1 cellular context compared by ENCODE assay signal in the genomic region with DNA sequence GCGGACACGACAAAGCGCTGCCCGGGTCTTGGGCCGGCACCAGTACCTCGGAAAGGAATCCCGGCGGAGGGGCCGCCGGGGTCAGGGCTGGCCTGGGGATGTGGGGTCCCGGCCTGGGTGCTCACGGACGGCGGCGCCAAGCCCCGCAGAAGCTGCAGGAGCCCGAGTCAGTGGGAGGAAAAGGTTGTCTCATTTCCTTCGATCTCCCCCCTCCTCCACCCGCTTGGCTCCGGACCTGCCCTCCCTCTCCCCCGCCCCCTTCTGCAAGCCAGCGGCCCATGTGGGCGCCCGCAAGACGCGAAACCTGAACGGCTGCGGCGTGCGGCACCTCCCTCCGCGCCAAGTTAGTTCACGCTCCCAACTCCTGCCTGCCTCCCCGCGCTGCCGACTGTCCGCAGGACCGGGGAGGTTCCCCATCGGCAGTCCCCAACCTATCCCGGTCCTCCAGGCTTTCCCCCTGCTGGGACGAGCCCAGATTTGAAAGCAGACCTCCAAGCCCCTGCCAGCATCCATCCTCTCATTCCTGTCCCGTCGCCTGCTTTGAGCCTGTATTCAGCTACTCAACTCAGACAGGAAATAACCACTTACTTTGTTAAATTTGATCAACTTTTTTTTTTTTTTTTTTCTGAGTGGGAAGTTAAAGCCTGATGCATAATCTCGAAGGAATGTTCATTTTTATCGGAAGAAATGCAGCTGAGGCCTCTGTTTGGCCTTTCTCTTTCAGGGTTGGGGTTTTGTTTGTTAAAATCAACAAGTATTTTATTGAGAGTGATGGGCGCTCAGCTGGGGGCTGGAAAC.
TF ChIP-seq lines count a peak whose summit lies in the region.

Gene EVA1A, minus strand, starts transcription at position 172 of the 798 bp plus-strand sequence. CDS start 42,799 bp downstream, outside the sequence.

TF ChIP-seq in HepG2, 621 proteins besides CTCF, POLR2A, EP300 and RAD21 (continues in another document):
- TF ChIP-seq ZBTB7A (CRISPR knock-in tag; IDR thresholded peaks at IDR 0.05) (peak; percentile 66), MXD3 (CRISPR knock-in tag; IDR thresholded peaks at IDR 0.05) (no peak; the same call in 1 of the 2 replicates), ZNF260 (CRISPR knock-in tag; IDR thresholded peaks at IDR 0.05; ENCODE audit: borderline replicate concordance, low read depth) (no peak), ZNF770 (CRISPR knock-in tag; IDR thresholded peaks at IDR 0.05) (no peak), ZFP82 (CRISPR knock-in tag; IDR thresholded peaks at IDR 0.05; ENCODE audit: borderline replicate concordance) (0 out of 2 replicates have a peak, but pooled peaks have one; percentile 82), ZNF142 (CRISPR knock-in tag; IDR thresholded peaks at IDR 0.05) (peak; percentile 42; the same call in 1 of the 2 replicates), ZNF550 (CRISPR knock-in tag; IDR thresholded peaks at IDR 0.05; ENCODE audit: borderline replicate concordance) (no peak), MZF1 (CRISPR knock-in tag; IDR thresholded peaks at IDR 0.05; ENCODE audit: borderline replicate concordance) (0 out of 2 replicates have a peak, but pooled peaks have one; percentile 74), MXD1 (CRISPR knock-in tag; IDR thresholded peaks at IDR 0.05) (peak; percentile 73), ZNF337 (CRISPR knock-in tag; IDR thresholded peaks at IDR 0.05; ENCODE audit: borderline replicate concordance, low read depth) (no peak), ARID2 (CRISPR knock-in tag; IDR thresholded peaks at IDR 0.05; ENCODE audit: borderline replicate concordance) (peak; percentile 45; the same call in 1 of the 2 replicates), KMT2B (CRISPR knock-in tag; IDR thresholded peaks at IDR 0.05) (peak; percentile 73), STAG1 (CRISPR knock-in tag; IDR thresholded peaks at IDR 0.05) (peak; percentile 8; the same call in 1 of the 2 replicates), IKZF4 (CRISPR knock-in tag; IDR thresholded peaks at IDR 0.05; ENCODE audit: borderline replicate concordance, low read depth, not compliant biosample characterization) (peak; percentile 80), KLF9 (CRISPR knock-in tag; IDR thresholded peaks at IDR 0.05; ENCODE audit: low read depth) (no peak), MLX (CRISPR knock-in tag; IDR thresholded peaks at IDR 0.05) (no peak), FOSL1 (CRISPR knock-in tag; IDR thresholded peaks at IDR 0.05; ENCODE audit: borderline replicate concordance) (no peak), HOXD1 (CRISPR knock-in tag; IDR thresholded peaks at IDR 0.05) (peak; percentile 86), RELA (CRISPR knock-in tag; IDR thresholded peaks at IDR 0.05) (no peak), TAF15 (IDR thresholded peaks at IDR 0.05; ENCODE audit: low read depth, low read length, poor library complexity, severe bottlenecking) (peak; percentile 62), ARHGAP35 (CRISPR knock-in tag; IDR thresholded peaks at IDR 0.05; ENCODE audit: borderline replicate concordance) (0 out of 2 replicates have a peak, but pooled peaks have one; percentile 67), ZNF615 (CRISPR knock-in tag; IDR thresholded peaks at IDR 0.05; ENCODE audit: borderline replicate concordance) (no peak), DPF2 (CRISPR knock-in tag; IDR thresholded peaks at IDR 0.05; ENCODE audit: borderline replicate concordance, low read depth) (no peak), ZNF558 (CRISPR knock-in tag; IDR thresholded peaks at IDR 0.05; ENCODE audit: borderline replicate concordance) (0 out of 2 replicates have a peak, but pooled peaks have one; percentile 21), ZNF724P (CRISPR knock-in tag; IDR thresholded peaks at IDR 0.05; ENCODE audit: borderline replicate concordance) (no peak; the same call in 1 of the 2 replicates), SAFB2 (CRISPR knock-in tag; IDR thresholded peaks at IDR 0.05; ENCODE audit: borderline replicate concordance, low read depth) (no peak), PRMT3 (CRISPR knock-in tag; IDR thresholded peaks at IDR 0.05; ENCODE audit: borderline replicate concordance, low read depth) (no peak), FOXK1 (CRISPR knock-in tag; IDR thresholded peaks at IDR 0.05; ENCODE audit: borderline replicate concordance, low read depth) (0 out of 2 replicates have a peak, but pooled peaks have one; percentile 16), ATF7 (IDR thresholded peaks at IDR 0.05) (no peak), ATF7 (CRISPR knock-in tag; IDR thresholded peaks at IDR 0.05) (no peak), ZNF549 (CRISPR knock-in tag; IDR thresholded peaks at IDR 0.05) (0 out of 2 replicates have a peak, but pooled peaks have one; percentile 56), PITX1 (CRISPR knock-in tag; IDR thresholded peaks at IDR 0.05) (no peak), TOE1 (CRISPR knock-in tag; IDR thresholded peaks at IDR 0.05) (no peak), MED8 (CRISPR knock-in tag; IDR thresholded peaks at IDR 0.05; ENCODE audit: insufficient replicate concordance) (peak; percentile 89), ZNF644 (CRISPR knock-in tag; IDR thresholded peaks at IDR 0.05; ENCODE audit: low read depth) (no peak)
- TF ChIP-seq, protein P1, sequence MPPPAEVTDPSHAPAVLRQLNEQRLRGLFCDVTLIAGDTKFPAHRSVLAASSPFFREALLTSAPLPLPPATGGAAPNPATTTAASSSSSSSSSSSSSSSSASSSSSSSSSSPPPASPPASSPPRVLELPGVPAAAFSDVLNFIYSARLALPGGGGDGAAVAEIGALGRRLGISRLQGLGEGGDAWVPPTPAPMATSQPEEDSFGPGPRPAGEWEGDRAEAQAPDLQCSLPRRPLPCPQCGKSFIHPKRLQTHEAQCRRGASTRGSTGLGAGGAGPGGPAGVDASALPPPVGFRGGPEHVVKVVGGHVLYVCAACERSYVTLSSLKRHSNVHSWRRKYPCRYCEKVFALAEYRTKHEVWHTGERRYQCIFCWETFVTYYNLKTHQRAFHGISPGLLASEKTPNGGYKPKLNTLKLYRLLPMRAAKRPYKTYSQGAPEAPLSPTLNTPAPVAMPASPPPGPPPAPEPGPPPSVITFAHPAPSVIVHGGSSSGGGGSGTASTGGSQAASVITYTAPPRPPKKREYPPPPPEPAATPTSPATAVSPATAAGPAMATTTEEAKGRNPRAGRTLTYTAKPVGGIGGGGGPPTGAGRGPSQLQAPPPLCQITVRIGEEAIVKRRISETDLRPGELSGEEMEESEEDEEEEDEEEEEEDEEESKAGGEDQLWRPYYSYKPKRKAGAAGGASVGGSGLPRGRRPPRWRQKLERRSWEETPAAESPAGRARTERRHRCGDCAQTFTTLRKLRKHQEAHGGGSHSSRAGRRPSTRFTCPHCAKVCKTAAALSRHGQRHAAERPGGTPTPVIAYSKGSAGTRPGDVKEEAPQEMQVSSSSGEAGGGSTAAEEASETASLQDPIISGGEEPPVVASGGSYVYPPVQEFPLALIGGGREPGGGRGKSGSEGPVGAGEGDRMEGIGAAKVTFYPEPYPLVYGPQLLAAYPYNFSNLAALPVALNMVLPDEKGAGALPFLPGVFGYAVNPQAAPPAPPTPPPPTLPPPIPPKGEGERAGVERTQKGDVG (CRISPR knock-in tag; IDR thresholded peaks at IDR 0.05; ENCODE audit: borderline replicate concordance): peak; percentile 55; the same call in 1 of the 2 replicates
- TF ChIP-seq, protein P2, sequence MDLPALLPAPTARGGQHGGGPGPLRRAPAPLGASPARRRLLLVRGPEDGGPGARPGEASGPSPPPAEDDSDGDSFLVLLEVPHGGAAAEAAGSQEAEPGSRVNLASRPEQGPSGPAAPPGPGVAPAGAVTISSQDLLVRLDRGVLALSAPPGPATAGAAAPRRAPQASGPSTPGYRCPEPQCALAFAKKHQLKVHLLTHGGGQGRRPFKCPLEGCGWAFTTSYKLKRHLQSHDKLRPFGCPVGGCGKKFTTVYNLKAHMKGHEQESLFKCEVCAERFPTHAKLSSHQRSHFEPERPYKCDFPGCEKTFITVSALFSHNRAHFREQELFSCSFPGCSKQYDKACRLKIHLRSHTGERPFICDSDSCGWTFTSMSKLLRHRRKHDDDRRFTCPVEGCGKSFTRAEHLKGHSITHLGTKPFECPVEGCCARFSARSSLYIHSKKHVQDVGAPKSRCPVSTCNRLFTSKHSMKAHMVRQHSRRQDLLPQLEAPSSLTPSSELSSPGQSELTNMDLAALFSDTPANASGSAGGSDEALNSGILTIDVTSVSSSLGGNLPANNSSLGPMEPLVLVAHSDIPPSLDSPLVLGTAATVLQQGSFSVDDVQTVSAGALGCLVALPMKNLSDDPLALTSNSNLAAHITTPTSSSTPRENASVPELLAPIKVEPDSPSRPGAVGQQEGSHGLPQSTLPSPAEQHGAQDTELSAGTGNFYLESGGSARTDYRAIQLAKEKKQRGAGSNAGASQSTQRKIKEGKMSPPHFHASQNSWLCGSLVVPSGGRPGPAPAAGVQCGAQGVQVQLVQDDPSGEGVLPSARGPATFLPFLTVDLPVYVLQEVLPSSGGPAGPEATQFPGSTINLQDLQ (CRISPR knock-in tag; IDR thresholded peaks at IDR 0.05): 0 out of 2 replicates have a peak, but pooled peaks have one; percentile 34
- TF ChIP-seq, protein P3, sequence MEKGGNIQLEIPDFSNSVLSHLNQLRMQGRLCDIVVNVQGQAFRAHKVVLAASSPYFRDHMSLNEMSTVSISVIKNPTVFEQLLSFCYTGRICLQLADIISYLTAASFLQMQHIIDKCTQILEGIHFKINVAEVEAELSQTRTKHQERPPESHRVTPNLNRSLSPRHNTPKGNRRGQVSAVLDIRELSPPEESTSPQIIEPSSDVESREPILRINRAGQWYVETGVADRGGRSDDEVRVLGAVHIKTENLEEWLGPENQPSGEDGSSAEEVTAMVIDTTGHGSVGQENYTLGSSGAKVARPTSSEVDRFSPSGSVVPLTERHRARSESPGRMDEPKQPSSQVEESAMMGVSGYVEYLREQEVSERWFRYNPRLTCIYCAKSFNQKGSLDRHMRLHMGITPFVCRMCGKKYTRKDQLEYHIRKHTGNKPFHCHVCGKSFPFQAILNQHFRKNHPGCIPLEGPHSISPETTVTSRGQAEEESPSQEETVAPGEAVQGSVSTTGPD (CRISPR knock-in tag; IDR thresholded peaks at IDR 0.05): no peak
